Comparison of ENCODE assay signal across 35 cellular contexts in the genomic region with DNA sequence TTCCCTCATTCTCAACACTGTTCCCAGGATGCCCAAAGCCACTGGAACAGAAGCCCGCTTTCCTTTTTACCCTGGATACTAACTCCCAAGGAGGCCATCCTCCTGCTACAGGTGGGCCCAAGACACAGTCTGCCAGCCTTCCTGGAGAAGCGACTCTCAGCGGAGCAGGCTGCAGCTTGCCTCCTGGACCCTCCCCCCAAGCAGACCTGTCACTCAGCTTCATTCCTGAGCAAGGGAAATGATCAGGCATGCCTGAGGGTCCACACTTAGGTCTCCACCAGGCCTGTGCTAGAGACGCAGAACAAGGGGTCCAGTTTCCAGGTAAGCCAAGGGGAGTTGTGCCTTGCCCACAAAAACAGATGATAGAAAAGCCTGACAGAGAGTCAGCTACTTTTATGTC.
"Had no signal": no experiment of that assay in that cellular context is flagged by ENCODE, and none has a peak within 500 bp of the region (broad histone marks: within the 10 kb centered on the region; RNA-seq: fewer than 3 reads in every experiment).

No MANE protein-coding gene starts in this region.

- H3K27ac Mint-ChIP-seq: activated naive CD4-positive, alpha-beta T cell treated with anti-CD3 and anti-CD28 coated beads, Interleukin-2, amount 10 ng/mL, durations not matched to agents 7 days and 5 days; activated naive CD8-positive, alpha-beta T cell treated with anti-CD3 and anti-CD28 coated beads, Interleukin-2, amount 10 ng/mL, durations not matched to agents 7 days and 5 days; activated T-helper 1 cell treated with anti-CD3 and anti-CD28 coated beads, Interleukin-12 subunit alpha, Interleukin-12 subunit beta, Interleukin-2, Interleukin-4 antibody, amounts not matched to agents 30 ng/mL and 10 ng/mL and 1 ng/mL, durations not matched to agents 14 hours and 24 hours and 36 hours; brain; naive thymus-derived CD4-positive, alpha-beta T cell; T-helper 1 cell treated with Interleukin-12 subunit alpha and Interleukin-12 subunit beta and Interleukin-4 antibody, amounts not matched to agents 30 μg/mL and 1 μg/mL, for 36 hours; type B pancreatic cell had no signal

- H3K79me2 ChIP-seq: parathyroid adenoma had no signal

- H3K36me3 Mint-ChIP-seq: activated naive CD4-positive, alpha-beta T cell treated with anti-CD3 and anti-CD28 coated beads, Interleukin-2, amount 10 ng/mL, durations not matched to agents 7 days and 5 days; activated naive CD8-positive, alpha-beta T cell treated with anti-CD3 and anti-CD28 coated beads, Interleukin-2, amount 10 ng/mL, durations not matched to agents 7 days and 5 days; brain had no signal

- H3K27ac ChIP-seq: ascending aorta, cardiac muscle cell, coronary artery, dorsolateral prefrontal cortex, gastrocnemius medialis, parathyroid adenoma, right atrium auricular region, testis, uterus, VCaP had no signal

- H3K9me3 Mint-ChIP-seq: activated naive CD4-positive, alpha-beta T cell treated with anti-CD3 and anti-CD28 coated beads, Interleukin-2, amount 10 ng/mL, durations not matched to agents 7 days and 5 days; activated naive CD8-positive, alpha-beta T cell treated with anti-CD3 and anti-CD28 coated beads, Interleukin-2, amount 10 ng/mL, durations not matched to agents 7 days and 5 days; neural crest cell had no signal

- ATAC-seq: gastrocnemius medialis; left colon; naive thymus-derived CD4-positive, alpha-beta T cell; stimulated activated naive CD8-positive, alpha-beta T cell treated with anti-CD3 and anti-CD28 coated beads, Interleukin-15, Interleukin-2, amounts not matched to agents 100 U/mL and 50 U/mL, for 24 hours had no signal

- H2AFZ ChIP-seq: parathyroid adenoma had no signal

- H3K4me3 ChIP-seq: ascending aorta, cardiac muscle cell, coronary artery, dorsolateral prefrontal cortex, gastrocnemius medialis, right atrium auricular region, testis, uterus had no signal

- H3K36me3 ChIP-seq: ascending aorta, cardiac muscle cell, gastrocnemius medialis, right atrium auricular region, uterus had no signal

- H3K9ac ChIP-seq: parathyroid adenoma had no signal

- H3K9me3 ChIP-seq: ascending aorta, gastrocnemius medialis, right atrium auricular region, testis, uterus had no signal

- H3K27me3 ChIP-seq: ascending aorta, cardiac muscle cell, dorsolateral prefrontal cortex, gastrocnemius medialis, right atrium auricular region, testis, uterus had no signal

- H3K4me3 Mint-ChIP-seq: activated naive CD4-positive, alpha-beta T cell treated with anti-CD3 and anti-CD28 coated beads, Interleukin-2, amount 10 ng/mL, durations not matched to agents 7 days and 5 days; activated naive CD8-positive, alpha-beta T cell treated with anti-CD3 and anti-CD28 coated beads, Interleukin-2, amount 10 ng/mL, durations not matched to agents 7 days and 5 days; activated T-helper 1 cell treated with anti-CD3 and anti-CD28 coated beads, Interleukin-12 subunit alpha, Interleukin-12 subunit beta, Interleukin-2, Interleukin-4 antibody, amounts not matched to agents 30 ng/mL and 10 ng/mL and 1 ng/mL, durations not matched to agents 14 hours and 24 hours and 36 hours; brain; naive thymus-derived CD4-positive, alpha-beta T cell; neural crest cell; T-helper 1 cell treated with Interleukin-12 subunit alpha and Interleukin-12 subunit beta and Interleukin-4 antibody, amounts not matched to agents 30 μg/mL and 1 μg/mL, for 36 hours; type B pancreatic cell had no signal

- DNase-seq: activated CD4-positive, alpha-beta T cell treated with anti-CD3 and anti-CD28 coated beads for 48 hours; activated CD4-positive, alpha-beta T cell treated with anti-CD3 and anti-CD28 coated beads, Interleukin-2, amount 50 U/mL, for 48 hours; activated CD8-positive, alpha-beta memory T cell treated with anti-CD3 and anti-CD28 coated beads, Interleukin-2, amount 50 U/mL, for 4 hours; activated effector memory CD4-positive, alpha-beta T cell treated with anti-CD3 and anti-CD28 coated beads, Interleukin-2, amount 50 U/mL, for 16 hours; activated naive CD4-positive, alpha-beta T cell treated with anti-CD3 and anti-CD28 coated beads, Interleukin-2, amount 10 ng/mL, durations not matched to agents 7 days and 5 days; activated naive CD8-positive, alpha-beta T cell treated with anti-CD3 and anti-CD28 coated beads, Interleukin-2, amount 10 ng/mL, durations not matched to agents 7 days and 5 days; activated T-cell treated with anti-CD3 and anti-CD28 coated beads, Interleukin-2, amount 50 U/mL, for 1 hour; cerebellar nuclear complex; dorsolateral prefrontal cortex; effector memory CD4-positive, alpha-beta T cell; erythroblast; gastrocnemius medialis; glutamatergic neuron; kidney; left colon; mammary epithelial cell; midbrain; naive thymus-derived CD4-positive, alpha-beta T cell; occipital lobe; stimulated activated CD4-positive, alpha-beta T cell treated with anti-CD3 and anti-CD28 coated beads, Interleukin-2, amount 100 ng/mL, for 48 hours; stimulated activated naive CD8-positive, alpha-beta T cell treated with anti-CD3 and anti-CD28 coated beads, Interleukin-15, Interleukin-2, amounts not matched to agents 100 U/mL and 50 U/mL, for 24 hours; T-helper 9 cell; testis; uterus had no signal

- H3K27me3 Mint-ChIP-seq: type B pancreatic cell had no signal

- H3K4me1 ChIP-seq: ascending aorta, parathyroid adenoma, right atrium auricular region, testis, uterus had no signal

- H3K4me1 Mint-ChIP-seq: activated naive CD4-positive, alpha-beta T cell treated with anti-CD3 and anti-CD28 coated beads, Interleukin-2, amount 10 ng/mL, durations not matched to agents 7 days and 5 days; brain had no signal
